Comparison of ENCODE assay signal across 8 cellular contexts in the genomic region with DNA sequence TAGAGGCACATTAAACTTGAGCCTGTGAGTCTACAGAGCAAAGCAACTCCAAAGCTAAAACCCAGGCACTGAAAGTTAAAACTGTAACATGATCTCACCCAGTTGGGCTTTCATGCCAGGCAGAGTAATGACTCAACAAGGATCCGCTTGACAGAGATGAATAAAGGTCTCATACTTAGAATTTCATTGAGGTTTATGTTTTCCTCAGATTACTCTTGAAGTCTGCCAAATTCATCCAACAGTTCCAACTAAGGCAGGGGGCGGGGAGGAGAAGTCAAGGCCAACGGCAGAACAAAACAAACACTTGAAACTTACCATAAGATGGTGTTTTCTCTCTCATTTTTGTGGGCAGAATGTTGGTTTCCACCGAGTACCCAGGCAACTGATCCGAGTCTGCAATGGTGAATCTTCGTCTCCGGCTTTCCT. TPM values are rescaled to one million over a fixed set of nuclear protein-coding genes. Genes with fewer than 3 reads are reported as not detected.
A peak's percentile ranks its signal among the peaks of the same experiment; 100 is the strongest.
DNase-seq lines count a peak whose midpoint lies in the region; ATAC-seq, FAIRE-seq and TF ChIP-seq lines count a peak whose summit lies in the region.

No MANE protein-coding gene starts in this region.

- H3K27ac ChIP-seq in GM23338 (ENCODE audit: low read depth) (no peak overlapping the region), RWPE1 (peak overlapping the region; percentile 40; the same call in 1 of the 2 replicates)

- H3K4me2 ChIP-seq in GM23338, result no peak overlapping the region

- FAIRE-seq in GM19239 (lab: Jason Lieb, UNC), result no peak

- H4K20me1 ChIP-seq in GM23338 (replicated peaks; ENCODE audit: insufficient read depth), result no peaks in the 10 kb centered on the region

- peaks cover 19% of the 10 kb centered on the region for H3K36me3 Mint-ChIP-seq in GM23338 (ENCODE audit: low read depth)

- no peak overlapping the region for H3K4me3 Mint-ChIP-seq in GM23338

- no peaks in the 10 kb centered on the region for H3K9me2 ChIP-seq in GM23338 (ENCODE audit: insufficient read depth)

- no peaks in the 10 kb centered on the region for H3K36me3 ChIP-seq in GM23338 (ENCODE audit: insufficient read depth)

- TF ChIP-seq CTCF in AG09319 (IDR thresholded peaks at IDR 0.05; ENCODE audit: low read depth, low read length) (no peak), GM23338 (conservative IDR thresholded peaks at IDR 0.05; ENCODE audit: low read depth in 2 of 2) (no peak), RWPE1 (conservative IDR thresholded peaks at IDR 0.05; ENCODE audit: low read depth) (no peak), omental fat pad (IDR thresholded peaks at IDR 0.05) (no peak)

- peak overlapping the region; percentile 82 for H3K27ac Mint-ChIP-seq in GM23338

- POLR2A ChIA-PET in RWPE1 (lab: Yijun Ruan, JAX; ENCODE audit: low non-redundant PET), result no interaction called here

- ATAC-seq in GM23338 (peak; percentile 68), omental fat pad (ENCODE audit: low FRiP score) (peak; percentile 93), HG03521 (IDR thresholded peaks at IDR 0.05; ENCODE audit: unreplicated experiment) (no peak)

- H3K27me3 Mint-ChIP-seq in GM23338 (ENCODE audit: insufficient read depth, low read depth, poor library complexity), result peaks cover 2% of the 10 kb centered on the region

- H3K4me1 ChIP-seq in GM23338 (ENCODE audit: insufficient read depth), result 0 out of 2 replicates have a peak, but pooled peaks cover 5% of the 10 kb centered on the region

- no peaks in the 10 kb centered on the region for H3F3A ChIP-seq in GM23338 (replicated peaks; ENCODE audit: low read depth)

- H3K9me3 Mint-ChIP-seq in GM23338, result no peaks in the 10 kb centered on the region

- DNase-seq in AG09319 (ENCODE audit: extremely low read depth, low read depth) (peak; percentile 94), GM23338 (ENCODE audit: low spot score) (peak; percentile 40), RWPE1 (ENCODE audit: low spot score) (peak; percentile 74), fibroblast of gingiva (ENCODE audit: low read depth) (peak; percentile 98), omental fat pad (ENCODE audit: low spot score) (no peak), SHP77 (lab: John Stamatoyannopoulos, UW) (no peak), GM19239 (ENCODE audit: insufficient read length, low spot score) (no peak)

- no peak overlapping the region for H2AFZ ChIP-seq in GM23338

- H3K4me1 Mint-ChIP-seq in GM23338, result peaks cover 15% of the 10 kb centered on the region; the same call in 2 of the 3 replicates

- no peaks in the 10 kb centered on the region for H3K27me3 ChIP-seq in GM23338 (ENCODE audit: insufficient read depth)

- CTCF ChIA-PET in RWPE1 (lab: Yijun Ruan, JAX), result no interaction called here

- no peak overlapping the region for H3K4me3 ChIP-seq in GM23338

- no peaks in the 10 kb centered on the region for H3K79me2 ChIP-seq in GM23338 (replicated peaks; ENCODE audit: insufficient read depth)

TF ChIP-seq in GM23338, 12 proteins besides CTCF, POLR2A, EP300 and RAD21 (continues in another document):
- TF ChIP-seq EZH2phosphoT487 (IDR thresholded peaks at IDR 0.05; ENCODE audit: unreplicated experiment), result no peak
- TF ChIP-seq, protein P1, sequence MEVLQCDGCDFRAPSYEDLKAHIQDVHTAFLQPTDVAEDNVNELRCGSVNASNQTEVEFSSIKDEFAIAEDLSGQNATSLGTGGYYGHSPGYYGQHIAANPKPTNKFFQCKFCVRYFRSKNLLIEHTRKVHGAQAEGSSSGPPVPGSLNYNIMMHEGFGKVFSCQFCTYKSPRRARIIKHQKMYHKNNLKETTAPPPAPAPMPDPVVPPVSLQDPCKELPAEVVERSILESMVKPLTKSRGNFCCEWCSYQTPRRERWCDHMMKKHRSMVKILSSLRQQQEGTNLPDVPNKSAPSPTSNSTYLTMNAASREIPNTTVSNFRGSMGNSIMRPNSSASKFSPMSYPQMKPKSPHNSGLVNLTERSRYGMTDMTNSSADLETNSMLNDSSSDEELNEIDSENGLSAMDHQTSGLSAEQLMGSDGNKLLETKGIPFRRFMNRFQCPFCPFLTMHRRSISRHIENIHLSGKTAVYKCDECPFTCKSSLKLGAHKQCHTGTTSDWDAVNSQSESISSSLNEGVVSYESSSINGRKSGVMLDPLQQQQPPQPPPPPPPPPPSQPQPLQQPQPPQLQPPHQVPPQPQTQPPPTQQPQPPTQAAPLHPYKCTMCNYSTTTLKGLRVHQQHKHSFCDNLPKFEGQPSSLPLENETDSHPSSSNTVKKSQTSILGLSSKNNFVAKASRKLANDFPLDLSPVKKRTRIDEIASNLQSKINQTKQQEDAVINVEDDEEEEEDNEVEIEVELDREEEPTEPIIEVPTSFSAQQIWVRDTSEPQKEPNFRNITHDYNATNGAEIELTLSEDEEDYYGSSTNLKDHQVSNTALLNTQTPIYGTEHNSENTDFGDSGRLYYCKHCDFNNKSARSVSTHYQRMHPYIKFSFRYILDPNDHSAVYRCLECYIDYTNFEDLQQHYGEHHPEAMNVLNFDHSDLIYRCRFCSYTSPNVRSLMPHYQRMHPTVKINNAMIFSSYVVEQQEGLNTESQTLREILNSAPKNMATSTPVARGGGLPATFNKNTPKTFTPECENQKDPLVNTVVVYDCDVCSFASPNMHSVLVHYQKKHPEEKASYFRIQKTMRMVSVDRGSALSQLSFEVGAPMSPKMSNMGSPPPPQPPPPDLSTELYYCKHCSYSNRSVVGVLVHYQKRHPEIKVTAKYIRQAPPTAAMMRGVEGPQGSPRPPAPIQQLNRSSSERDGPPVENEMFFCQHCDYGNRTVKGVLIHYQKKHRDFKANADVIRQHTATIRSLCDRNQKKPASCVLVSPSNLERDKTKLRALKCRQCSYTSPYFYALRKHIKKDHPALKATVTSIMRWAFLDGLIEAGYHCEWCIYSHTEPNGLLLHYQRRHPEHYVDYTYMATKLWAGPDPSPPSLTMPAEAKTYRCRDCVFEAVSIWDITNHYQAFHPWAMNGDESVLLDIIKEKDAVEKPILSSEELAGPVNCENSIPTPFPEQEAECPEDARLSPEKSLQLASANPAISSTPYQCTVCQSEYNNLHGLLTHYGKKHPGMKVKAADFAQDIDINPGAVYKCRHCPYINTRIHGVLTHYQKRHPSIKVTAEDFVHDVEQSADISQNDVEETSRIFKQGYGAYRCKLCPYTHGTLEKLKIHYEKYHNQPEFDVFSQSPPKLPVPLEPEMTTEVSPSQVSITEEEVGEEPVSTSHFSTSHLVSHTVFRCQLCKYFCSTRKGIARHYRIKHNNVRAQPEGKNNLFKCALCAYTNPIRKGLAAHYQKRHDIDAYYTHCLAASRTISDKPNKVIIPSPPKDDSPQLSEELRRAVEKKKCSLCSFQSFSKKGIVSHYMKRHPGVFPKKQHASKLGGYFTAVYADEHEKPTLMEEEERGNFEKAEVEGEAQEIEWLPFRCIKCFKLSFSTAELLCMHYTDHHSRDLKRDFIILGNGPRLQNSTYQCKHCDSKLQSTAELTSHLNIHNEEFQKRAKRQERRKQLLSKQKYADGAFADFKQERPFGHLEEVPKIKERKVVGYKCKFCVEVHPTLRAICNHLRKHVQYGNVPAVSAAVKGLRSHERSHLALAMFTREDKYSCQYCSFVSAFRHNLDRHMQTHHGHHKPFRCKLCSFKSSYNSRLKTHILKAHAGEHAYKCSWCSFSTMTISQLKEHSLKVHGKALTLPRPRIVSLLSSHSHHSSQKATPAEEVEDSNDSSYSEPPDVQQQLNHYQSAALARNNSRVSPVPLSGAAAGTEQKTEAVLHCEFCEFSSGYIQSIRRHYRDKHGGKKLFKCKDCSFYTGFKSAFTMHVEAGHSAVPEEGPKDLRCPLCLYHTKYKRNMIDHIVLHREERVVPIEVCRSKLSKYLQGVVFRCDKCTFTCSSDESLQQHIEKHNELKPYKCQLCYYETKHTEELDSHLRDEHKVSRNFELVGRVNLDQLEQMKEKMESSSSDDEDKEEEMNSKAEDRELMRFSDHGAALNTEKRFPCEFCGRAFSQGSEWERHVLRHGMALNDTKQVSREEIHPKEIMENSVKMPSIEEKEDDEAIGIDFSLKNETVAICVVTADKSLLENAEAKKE (CRISPR knock-in tag; IDR thresholded peaks at IDR 0.05), result no peak
- TF ChIP-seq ZNF331 (CRISPR knock-in tag; IDR thresholded peaks at IDR 0.05; ENCODE audit: low read depth), result no peak
- no peak for TF ChIP-seq CREB1 (CRISPR knock-in tag; IDR thresholded peaks at IDR 0.05; ENCODE audit: low read depth)
- TF ChIP-seq, protein P2, sequence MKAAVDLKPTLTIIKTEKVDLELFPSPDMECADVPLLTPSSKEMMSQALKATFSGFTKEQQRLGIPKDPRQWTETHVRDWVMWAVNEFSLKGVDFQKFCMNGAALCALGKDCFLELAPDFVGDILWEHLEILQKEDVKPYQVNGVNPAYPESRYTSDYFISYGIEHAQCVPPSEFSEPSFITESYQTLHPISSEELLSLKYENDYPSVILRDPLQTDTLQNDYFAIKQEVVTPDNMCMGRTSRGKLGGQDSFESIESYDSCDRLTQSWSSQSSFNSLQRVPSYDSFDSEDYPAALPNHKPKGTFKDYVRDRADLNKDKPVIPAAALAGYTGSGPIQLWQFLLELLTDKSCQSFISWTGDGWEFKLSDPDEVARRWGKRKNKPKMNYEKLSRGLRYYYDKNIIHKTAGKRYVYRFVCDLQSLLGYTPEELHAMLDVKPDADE (IDR thresholded peaks at IDR 0.05), result no peak
- no peak for TF ChIP-seq EZH2 (IDR thresholded peaks at IDR 0.05; ENCODE audit: low read depth, unreplicated experiment)
- no peak for TF ChIP-seq NANOG (IDR thresholded peaks at IDR 0.05; ENCODE audit: borderline replicate concordance)
- no peak for TF ChIP-seq STAT1 (IDR thresholded peaks at IDR 0.05; ENCODE audit: unreplicated experiment)
- TF ChIP-seq JUNB (IDR thresholded peaks at IDR 0.05; ENCODE audit: unreplicated experiment), result no peak
- no peak for TF ChIP-seq ZNF114 (CRISPR knock-in tag; IDR thresholded peaks at IDR 0.05)

RNA-seq across cellular contexts. Expression of a gene that starts 54.0 kb away (rescaled TPM):
- total RNA-seq in GM23338 (2014; rRNA removed; shearing (Covaris generic)), result 0.27 and 1.8 TPM in 2 replicates
- 0.15 and 0.37 TPM in 2 replicates for polyA plus RNA-seq in GM23338 (2016; fragmentation: Nextera tagmentation; extraction: Ambion mirVana)
- 1 to 10 TPM in 3 of 4 donors, under 1 TPM in 1; 0.84 to 9.2 (median 2.7) TPM for total RNA-seq in omental fat pad

Comparison
In these comparisons a context has a peak if more than half of its experiments do, and no peak if none do; other contexts are left out.
1. DNase-seq: peak in AG09319 (single experiment), GM23338 (single experiment), RWPE1 (single experiment) and fibroblast of gingiva (single experiment); none in omental fat pad (single experiment), SHP77 (0 of 2) and GM19239 (single experiment).